In the genomic region with DNA sequence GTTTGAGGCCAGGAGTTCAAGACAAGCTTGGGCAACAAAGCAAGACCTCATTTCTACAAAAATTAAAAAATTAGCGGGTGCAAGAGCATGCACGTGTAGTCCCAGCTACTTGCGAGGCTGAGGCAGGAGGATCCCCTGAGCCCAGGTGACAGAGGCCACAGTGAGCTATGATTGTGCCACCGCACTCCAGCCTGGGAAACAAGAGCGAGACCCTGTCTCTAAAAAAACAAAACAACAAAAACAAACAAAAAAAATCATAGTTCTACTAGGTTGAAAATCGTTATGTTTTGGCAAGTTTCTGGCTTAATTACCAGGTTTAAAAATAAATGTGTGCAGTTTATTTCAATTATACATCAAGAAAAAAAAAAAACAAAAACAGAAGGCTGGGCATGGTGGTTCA, we compare ENCODE assay signal across 15 cellular contexts. TPM values are rescaled to one million over a fixed set of nuclear protein-coding genes. Genes with fewer than 3 reads are reported as not detected.
DNase-seq lines count a peak whose midpoint lies in the region; ATAC-seq, FAIRE-seq and TF ChIP-seq lines count a peak whose summit lies in the region.
"Had no signal": no experiment of that assay in that cellular context is flagged by ENCODE, and none has a peak within 500 bp of the region (broad histone marks: within the 10 kb centered on the region; RNA-seq: fewer than 3 reads in every experiment).

No MANE protein-coding gene starts in this region.

- no peak overlapping the region; the same call in 1 of the 2 replicates for H3K9ac ChIP-seq in GM12878 (ENCODE audit: control insufficient read depth, insufficient read depth, low read length)

- SMC1A ChIA-PET in GM12878 (lab: Charles Lee; ENCODE audit: uncharacterized antibody, unreplicated experiment) = interaction anchor here (0.6 to 2.7 kb wide), 4 partner anchors 16 to 269 kb away, joined by 3 to 10 read pairs (median 4); no protein-coding TSS in a partner anchor

- TF ChIP-seq POLR2A in NB4 (IDR thresholded peaks at IDR 0.05; ENCODE audit: extremely low read depth, insufficient read length) (no peak), GM12878 (IDR thresholded peaks at IDR 0.05; ENCODE audit: low read depth, low read length) (no peak)

- H3K4me1 ChIP-seq in GM12878 (ENCODE audit: control insufficient read depth, insufficient read depth, low read length) (peaks cover 9% of the 10 kb centered on the region), osteoblast (ENCODE audit: insufficient read depth, low read length) (peaks cover 27% of the 10 kb centered on the region)

- H3K27me3 ChIP-seq in GM12878 (replicated peaks in 1 of 2; ENCODE audit: control insufficient read depth in 2 of 2, insufficient read depth in 2 of 2, low read length in 1 of 2) = no peaks in the 10 kb centered on the region
- H3K27me3 ChIP-seq in osteoblast (ENCODE audit: insufficient read depth, low read length) = no peaks in the 10 kb centered on the region

- no peak for DNase-seq in activated CD4-positive, alpha-beta T cell treated with anti-CD3 and anti-CD28 coated beads, Interleukin-2, amount 10 ng/mL, durations not matched to agents 24 days and 14 days
- no peak for DNase-seq in activated CD4-positive, alpha-beta T cell treated with anti-CD3 and anti-CD28 coated beads for 48 hours
- DNase-seq in NB4 (ENCODE audit: low read depth) (no peak), GM12878 (ENCODE audit: low read depth, low spot score) (no peak), osteoblast (ENCODE audit: insufficient read length, low spot score, missing footprints) (no peak), Kasumi-1 (lab: John Stamatoyannopoulos, UW) (no peak)
- DNase-seq: ACHN; activated CD4-positive, alpha-beta T cell treated with anti-CD3 and anti-CD28 coated beads, Interleukin-2, amount 50 U/mL, for 48 hours; DMS153; effector memory CD4-positive, alpha-beta T cell; NCI-H187 had no signal

- H3K4me1 Mint-ChIP-seq in activated CD4-positive, alpha-beta T cell treated with anti-CD3 and anti-CD28 coated beads, Interleukin-2, amount 10 ng/mL, durations not matched to agents 24 days and 14 days = peaks cover 54% of the 10 kb centered on the region

- WGBS in GM12878 (ENCODE audit: insufficient coverage, insufficient replicate concordance, low lambda C conversion rate, missing lambda C conversion rate) = 53% methylated on average over 6 of the region's 6 CpGs

- H3K27me3 Mint-ChIP-seq in activated CD4-positive, alpha-beta T cell treated with anti-CD3 and anti-CD28 coated beads, Interleukin-2, amount 10 ng/mL, durations not matched to agents 24 days and 14 days = peaks cover 2% of the 10 kb centered on the region

- H3K4me2 ChIP-seq in GM12878 (ENCODE audit: control insufficient read depth, insufficient read depth) = peak overlapping the region; percentile 92
- H3K4me2 ChIP-seq in osteoblast (ENCODE audit: insufficient read depth, low read length) = peak overlapping the region; percentile 93

- POLR2A ChIA-PET in GM12878 (lab: Charles Lee) = interaction anchor here (0.7 to 1.6 kb wide), 4 partner anchors 15 to 1160 kb away, joined by 3 to 7 read pairs (median 6); no protein-coding TSS in a partner anchor

- H3K4me3 ChIP-seq in NB4 (ENCODE audit: low read depth, low read length) = peak overlapping the region; percentile 93
- H3K4me3 ChIP-seq in GM12878 = peak overlapping the region; percentile 84; the same call in 1 of the 2 replicates
- H3K4me3 ChIP-seq in osteoblast (ENCODE audit: insufficient read depth, low read length) = no peak overlapping the region

- H3K27ac Mint-ChIP-seq in activated CD4-positive, alpha-beta T cell treated with anti-CD3 and anti-CD28 coated beads, Interleukin-2, amount 10 ng/mL, durations not matched to agents 24 days and 14 days = peak overlapping the region; percentile 34

- no peak for TF ChIP-seq RAD21 in GM12878 (IDR thresholded peaks at IDR 0.05; ENCODE audit: insufficient read depth, low read depth, low read length)

- H4K20me1 ChIP-seq in GM12878 (ENCODE audit: control insufficient read depth, insufficient read depth) (peaks cover 7% of the 10 kb centered on the region), osteoblast (ENCODE audit: insufficient read depth, low read length) (peaks cover 65% of the 10 kb centered on the region)

- ATAC-seq in GM12878 (no peak), GM21737 (IDR thresholded peaks at IDR 0.05; ENCODE audit: unreplicated experiment) (no peak), HG02642 (IDR thresholded peaks at IDR 0.05; ENCODE audit: poor library complexity, unreplicated experiment) (no peak)
- ATAC-seq: left lobe of liver, SK-N-SH treated with all-trans-retinoic acid at 6 μM for 48 hours had no signal

- peak overlapping the region; percentile 89 for H3K4me3 Mint-ChIP-seq in activated CD4-positive, alpha-beta T cell treated with anti-CD3 and anti-CD28 coated beads, Interleukin-2, amount 10 ng/mL, durations not matched to agents 24 days and 14 days

- no peak overlapping the region for H2AFZ ChIP-seq in GM12878 (ENCODE audit: control insufficient read depth, low read depth, low read length)
- no peak overlapping the region for H2AFZ ChIP-seq in osteoblast (ENCODE audit: low read length)

- H3K9me3 ChIP-seq in GM12878 (replicated peaks; ENCODE audit: control insufficient read depth, insufficient read depth, low read length) (no peaks in the 10 kb centered on the region), osteoblast (ENCODE audit: low read depth, low read length) (no peaks in the 10 kb centered on the region)

- TF ChIP-seq CTCF in NB4 (IDR thresholded peaks at IDR 0.05; ENCODE audit: low read depth, low read length) (no peak), GM12878 (IDR thresholded peaks at IDR 0.05 in 2 of 3, conservative IDR thresholded peaks at IDR 0.05 in 1 of 3; ENCODE audit: control insufficient read depth in 2 of 3, extremely low read depth in 1 of 3, insufficient read depth in 1 of 3, low read depth in 3 of 3, low read length in 3 of 3) (no peak), osteoblast (IDR thresholded peaks at IDR 0.05; ENCODE audit: extremely low read depth, low read depth, low read length) (no peak)

- intact Hi-C loops in activated CD4-positive, alpha-beta T cell treated with anti-CD3 and anti-CD28 coated beads, Interleukin-2, amount 10 ng/mL, durations not matched to agents 24 days and 14 days (cut with micrococcal nuclease) = no loop called here
- intact Hi-C loops in GM12878 (cut with micrococcal nuclease; ENCODE audit: unreplicated experiment) = no loop called here

- FAIRE-seq in GM12878 (lab: Jason Lieb, UNC) = no peak

- H3K27ac ChIP-seq in GM12878 (ENCODE audit: control insufficient read depth, insufficient read depth) = no peak overlapping the region
- no peak overlapping the region for H3K27ac ChIP-seq in osteoblast (ENCODE audit: low read depth, low read length)

- peaks cover 75% of the 10 kb centered on the region for H3K79me2 ChIP-seq in GM12878 (ENCODE audit: control insufficient read depth, insufficient read depth, low read length)
- H3K79me2 ChIP-seq in osteoblast (ENCODE audit: insufficient read depth, low read length) = peaks cover 76% of the 10 kb centered on the region

- no peak for TF ChIP-seq EP300 in GM12878 (IDR thresholded peaks at IDR 0.05; ENCODE audit: borderline replicate concordance in 1 of 2, control insufficient read depth in 1 of 2, low read depth in 2 of 2, low read length in 2 of 2)

- RAD21 ChIA-PET in GM12878 (lab: Charles Lee; ENCODE audit: unreplicated experiment) = no interaction called here

- H3K36me3 Mint-ChIP-seq in activated CD4-positive, alpha-beta T cell treated with anti-CD3 and anti-CD28 coated beads, Interleukin-2, amount 10 ng/mL, durations not matched to agents 24 days and 14 days (ENCODE audit: low read depth) = peaks cover 57% of the 10 kb centered on the region

- H3K9me3 Mint-ChIP-seq in activated CD4-positive, alpha-beta T cell treated with anti-CD3 and anti-CD28 coated beads, Interleukin-2, amount 10 ng/mL, durations not matched to agents 24 days and 14 days = no peaks in the 10 kb centered on the region

- H3K36me3 ChIP-seq in GM12878 (ENCODE audit: control insufficient read depth in 2 of 2, insufficient read depth in 2 of 2, low read length in 1 of 2) (peaks cover 3 to 20% of the 10 kb centered on the region in 2 experiments; a peak in 3 of 4 replicates), osteoblast (ENCODE audit: insufficient read depth, low read length) (peaks cover 51% of the 10 kb centered on the region)

- CTCF ChIA-PET in GM12878 (lab: Yijun Ruan, JAX) = interaction anchor here (1.0 to 1.7 kb wide), 5 partner anchors 9 to 299 kb away, joined by 3 to 4 read pairs (median 4); no protein-coding TSS in a partner anchor

- BruUV-seq in GM12878 (replicated peaks; lab: Mats Ljungman, UMichigan) = no TSS peak

- in situ Hi-C loops in GM12878 (cut with MboI) = no loop called here

TF ChIP-seq in GM12878, 131 proteins besides CTCF, POLR2A, EP300 and RAD21 (continues in another document):
- TF ChIP-seq GATAD2B (conservative IDR thresholded peaks at IDR 0.05; ENCODE audit: low read depth) = no peak
- TF ChIP-seq, protein P1, sequence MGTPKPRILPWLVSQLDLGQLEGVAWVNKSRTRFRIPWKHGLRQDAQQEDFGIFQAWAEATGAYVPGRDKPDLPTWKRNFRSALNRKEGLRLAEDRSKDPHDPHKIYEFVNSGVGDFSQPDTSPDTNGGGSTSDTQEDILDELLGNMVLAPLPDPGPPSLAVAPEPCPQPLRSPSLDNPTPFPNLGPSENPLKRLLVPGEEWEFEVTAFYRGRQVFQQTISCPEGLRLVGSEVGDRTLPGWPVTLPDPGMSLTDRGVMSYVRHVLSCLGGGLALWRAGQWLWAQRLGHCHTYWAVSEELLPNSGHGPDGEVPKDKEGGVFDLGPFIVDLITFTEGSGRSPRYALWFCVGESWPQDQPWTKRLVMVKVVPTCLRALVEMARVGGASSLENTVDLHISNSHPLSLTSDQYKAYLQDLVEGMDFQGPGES (IDR thresholded peaks at IDR 0.05) = no peak

RNA-seq across cellular contexts. Expression of a gene that starts 2.6 kb away (rescaled TPM):
- total RNA-seq in activated CD4-positive, alpha-beta T cell treated with anti-CD3 and anti-CD28 coated beads, Interleukin-2, amount 10 ng/mL, durations not matched to agents 24 days and 14 days = 106 and 107 TPM in 2 replicates
- total RNA-seq in GM12878 (2013; cell fraction: nucleolus; rRNA removed) = 19.3 and 19.8 TPM in 2 replicates
- total RNA-seq in GM12878 (2014; rRNA removed) (78.6 and 96.7 TPM in 2 replicates), GM12878 (2014; rRNA removed; fragmentation: Illumina TruSeq; extraction: Trizol) (144 and 153 TPM in 2 replicates), GM12878 (2021) (80.2 and 84.1 TPM in 2 replicates), osteoblast (139 and 148 TPM in 2 replicates)
- 79.9 TPM for polyA plus RNA-seq in GM12878 (2011; ENCODE audit: low read depth)
- polyA plus RNA-seq in GM12878 (2011; rRNA removed) (88.7 and 134 TPM in 2 replicates), GM12878 (2014; fragmentation: Illumina TruSeq; extraction: Trizol) (153 and 161 TPM in 2 replicates), GM12878 (2014; fragmentation: Nextera tagmentation; extraction: Ambion mirVana) (100 to 1,000 TPM in 1 of 2 experiments, 10 to 100 TPM in 1; 60.2 to 103 TPM), GM12878 (2014; rRNA removed) (76.0 and 84.6 TPM in 2 replicates), GM12878 (2016; fragmentation: Nextera tagmentation; extraction: Ambion mirVana) (10 to 100 TPM; 78.1 to 79.0 TPM)
- polyA plus RNA-seq in GM12878 (2011; cell fraction: cytosol; rRNA removed) = 40.4 and 43.0 TPM in 2 replicates
- polyA plus RNA-seq in GM12878 (2011; cell fraction: nucleus; rRNA removed) = 27.3 and 28.2 TPM in 2 replicates
- polyA plus RNA-seq in GM12878 (2012) = 89.2 and 98.1 TPM in 2 replicates
- 25.0 and 32.9 TPM in 2 replicates for polyA minus RNA-seq in GM12878 (2011; rRNA and poly(A)+ RNA removed)
- 15.5 and 17.9 TPM in 2 replicates for polyA minus RNA-seq in GM12878 (2011; cell fraction: cytosol; rRNA and poly(A)+ RNA removed)
- polyA minus RNA-seq in GM12878 (2011; cell fraction: nucleus; rRNA and poly(A)+ RNA removed) = 8.2 and 12.4 TPM in 2 replicates
